ENCODE assay signal across 10 cellular contexts in genomic region chr12:49633703-49634311, GRCh38.
"Had no signal": no experiment of that assay in that cellular context is flagged by ENCODE, and none has a peak within 500 bp of the region (broad histone marks: within the 10 kb centered on the region; RNA-seq: fewer than 3 reads in every experiment).

No MANE protein-coding gene starts in this region.

- ATAC-seq: left lung; stimulated activated naive CD8-positive, alpha-beta T cell treated with anti-CD3 and anti-CD28 coated beads, Interleukin-15, amount 100 ng/mL, for 72 hours had no signal

- DNase-seq: activated CD8-positive, alpha-beta memory T cell treated with anti-CD3 and anti-CD28 coated beads for 24 hours; amygdala; cerebellar nuclear complex; left lung; mesenchymal stem cell; ovary; stimulated activated CD4-positive, alpha-beta T cell treated with anti-CD3 and anti-CD28 coated beads, Interleukin-2, amount 100 ng/mL, for 24 hours; stimulated activated naive CD8-positive, alpha-beta T cell treated with anti-CD3 and anti-CD28 coated beads, Interleukin-15, amount 100 ng/mL, for 72 hours; T1000 had no signal

- H3K9me3 Mint-ChIP-seq: brain; stimulated activated naive CD8-positive, alpha-beta T cell treated with anti-CD3 and anti-CD28 coated beads, Interleukin-15, amount 100 ng/mL, for 72 hours had no signal

- H3K36me3 Mint-ChIP-seq: brain had no signal

- H3K4me3 Mint-ChIP-seq: brain; stimulated activated naive CD8-positive, alpha-beta T cell treated with anti-CD3 and anti-CD28 coated beads, Interleukin-15, amount 100 ng/mL, for 72 hours had no signal

- H3K27me3 Mint-ChIP-seq: brain; stimulated activated naive CD8-positive, alpha-beta T cell treated with anti-CD3 and anti-CD28 coated beads, Interleukin-15, amount 100 ng/mL, for 72 hours had no signal
